32 cellular contexts compared by ENCODE assay signal in the genomic region with DNA sequence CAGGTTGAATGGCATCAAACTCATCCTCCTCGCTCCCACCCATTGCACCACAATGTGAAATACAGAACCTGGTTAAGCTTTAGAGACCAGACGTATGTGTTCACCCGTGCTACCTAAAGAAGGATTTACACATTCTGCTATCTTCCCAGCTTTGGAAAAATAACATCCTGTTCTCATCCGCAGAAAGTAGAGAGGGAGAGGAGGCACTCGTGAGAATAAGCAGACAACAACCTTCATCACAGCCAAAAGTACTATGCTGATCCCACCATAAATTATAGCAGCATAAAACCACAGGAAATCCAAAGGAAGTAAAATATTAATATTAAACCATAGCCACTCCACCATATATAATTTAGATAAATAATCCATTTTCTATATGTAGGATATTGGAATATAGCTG.
"Had no signal": no experiment of that assay in that cellular context is flagged by ENCODE, and none has a peak within 500 bp of the region (broad histone marks: within the 10 kb centered on the region; RNA-seq: fewer than 3 reads in every experiment).

No MANE protein-coding gene starts in this region.

- H3K36me3 ChIP-seq: adrenal gland, ascending aorta, breast epithelium, cardiac muscle cell, colonic mucosa, esophagus squamous epithelium had no signal

- DNase-seq: activated CD4-positive, alpha-beta memory T cell treated with anti-CD3 and anti-CD28 coated beads for 36 hours; activated CD4-positive, alpha-beta T cell treated with anti-CD3 and anti-CD28 coated beads for 36 hours; activated CD4-positive, alpha-beta T cell treated with anti-CD3 and anti-CD28 coated beads, Interleukin-2, amount 10 ng/mL, durations not matched to agents 24 days and 14 days; activated CD4-positive, CD25-positive, alpha-beta regulatory T cell; activated CD4-positive, CD25-positive, alpha-beta regulatory T cell treated with anti-CD3 and anti-CD28 coated beads, Interleukin-2, amount 50 U/mL, for 72 hours; activated CD8-positive, alpha-beta memory T cell treated with anti-CD3 and anti-CD28 coated beads, Interleukin-2, amount 10 ng/mL, durations not matched to agents 7 days and 5 days; activated CD8-positive, alpha-beta memory T cell treated with anti-CD3 and anti-CD28 coated beads, Interleukin-2, amount 50 U/mL, for 4 hours; activated CD8-positive, alpha-beta T cell treated with anti-CD3 and anti-CD28 coated beads, Interleukin-2, amount 10 ng/mL, durations not matched to agents 7 days and 5 days; activated effector memory CD4-positive, alpha-beta T cell treated with anti-CD3 and anti-CD28 coated beads, Interleukin-2, amount 50 U/mL, for 16 hours; activated naive CD4-positive, alpha-beta T cell treated with anti-CD3 and anti-CD28 coated beads for 36 hours; activated naive CD8-positive, alpha-beta T cell treated with anti-CD3 and anti-CD28 coated beads for 36 hours; activated naive CD8-positive, alpha-beta T cell treated with anti-CD3 and anti-CD28 coated beads, Interleukin-2, amount 50 U/mL, for 24 hours; activated T-cell treated with anti-CD3 and anti-CD28 coated beads, Interleukin-2, amount 50 U/mL, for 1 hour; activated T-cell treated with anti-CD3 and anti-CD28 coated beads, Interleukin-2, amount 50 U/mL, for 48 hours; adrenal gland; central memory CD4-positive, alpha-beta T cell; cerebellar nuclear complex; colonic mucosa; effector CD8-positive, alpha-beta T cell; esophagus squamous epithelium; foreskin fibroblast; head of caudate nucleus; T-helper 1 cell; T-helper 17 cell had no signal

- H3K4me1 Mint-ChIP-seq: activated CD4-positive, alpha-beta T cell treated with anti-CD3 and anti-CD28 coated beads for 36 hours; activated CD4-positive, alpha-beta T cell treated with anti-CD3 and anti-CD28 coated beads, Interleukin-2, amount 10 ng/mL, durations not matched to agents 24 days and 14 days; activated CD8-positive, alpha-beta memory T cell treated with anti-CD3 and anti-CD28 coated beads, Interleukin-2, amount 10 ng/mL, durations not matched to agents 7 days and 5 days; activated naive CD4-positive, alpha-beta T cell treated with anti-CD3 and anti-CD28 coated beads, Interleukin-2, amount 50 U/mL, for 24 hours; activated naive CD8-positive, alpha-beta T cell treated with anti-CD3 and anti-CD28 coated beads for 36 hours; activated naive CD8-positive, alpha-beta T cell treated with anti-CD3 and anti-CD28 coated beads, Interleukin-2, amount 50 U/mL, for 24 hours; T-helper 17 cell had no signal

- H3K9me3 ChIP-seq: adrenal gland, colonic mucosa had no signal

- H3K27ac Mint-ChIP-seq: activated CD4-positive, alpha-beta memory T cell treated with anti-CD3 and anti-CD28 coated beads for 36 hours; activated CD4-positive, alpha-beta T cell treated with anti-CD3 and anti-CD28 coated beads for 36 hours; activated CD4-positive, alpha-beta T cell treated with anti-CD3 and anti-CD28 coated beads, Interleukin-2, amount 10 ng/mL, durations not matched to agents 24 days and 14 days; activated CD8-positive, alpha-beta memory T cell treated with anti-CD3 and anti-CD28 coated beads, Interleukin-2, amount 10 ng/mL, durations not matched to agents 7 days and 5 days; activated CD8-positive, alpha-beta T cell treated with anti-CD3 and anti-CD28 coated beads, Interleukin-2, amount 10 ng/mL, durations not matched to agents 7 days and 5 days; activated naive CD4-positive, alpha-beta T cell treated with anti-CD3 and anti-CD28 coated beads for 36 hours; activated naive CD4-positive, alpha-beta T cell treated with anti-CD3 and anti-CD28 coated beads, Interleukin-2, amount 50 U/mL, for 24 hours; activated naive CD8-positive, alpha-beta T cell treated with anti-CD3 and anti-CD28 coated beads for 36 hours; activated naive CD8-positive, alpha-beta T cell treated with anti-CD3 and anti-CD28 coated beads, Interleukin-2, amount 50 U/mL, for 24 hours; activated T-helper 1 cell treated with anti-CD3 and anti-CD28 coated beads, Interleukin-12 subunit alpha, Interleukin-12 subunit beta, Interleukin-2, Interleukin-4 antibody, amounts not matched to agents 30 ng/mL and 10 ng/mL and 1 ng/mL, durations not matched to agents 14 hours and 24 hours and 36 hours; activated T-helper 2 cell treated with anti-CD3 and anti-CD28 coated beads, Interferon-gamma antibody, Interleukin-2, Interleukin-4, amounts not matched to agents 10 μg/mL and 5 μg/mL and 100 μg/mL, durations not matched to agents 14 hours and 24 hours and 36 hours; brain had no signal

- ATAC-seq: activated CD4-positive, alpha-beta T cell treated with anti-CD3 and anti-CD28 coated beads for 36 hours; activated CD8-positive, alpha-beta memory T cell treated with anti-CD3 and anti-CD28 coated beads, Interleukin-2, amount 10 ng/mL, durations not matched to agents 7 days and 5 days; activated CD8-positive, alpha-beta T cell treated with anti-CD3 and anti-CD28 coated beads, Interleukin-2, amount 10 ng/mL, durations not matched to agents 7 days and 5 days; activated naive CD8-positive, alpha-beta T cell treated with anti-CD3 and anti-CD28 coated beads, Interleukin-2, amount 50 U/mL, for 24 hours; T-helper 17 cell had no signal

- H3K27ac ChIP-seq: adrenal gland, ascending aorta, breast epithelium, cardiac muscle cell, colonic mucosa, epithelial cell of prostate, esophagus squamous epithelium had no signal

- H3K27me3 Mint-ChIP-seq: activated CD4-positive, alpha-beta memory T cell treated with anti-CD3 and anti-CD28 coated beads for 36 hours; activated CD4-positive, alpha-beta T cell treated with anti-CD3 and anti-CD28 coated beads for 36 hours; activated CD8-positive, alpha-beta memory T cell treated with anti-CD3 and anti-CD28 coated beads, Interleukin-2, amount 10 ng/mL, durations not matched to agents 7 days and 5 days; activated naive CD4-positive, alpha-beta T cell treated with anti-CD3 and anti-CD28 coated beads, Interleukin-2, amount 50 U/mL, for 24 hours; activated naive CD8-positive, alpha-beta T cell treated with anti-CD3 and anti-CD28 coated beads for 36 hours; activated naive CD8-positive, alpha-beta T cell treated with anti-CD3 and anti-CD28 coated beads, Interleukin-2, amount 50 U/mL, for 24 hours; T-helper 17 cell had no signal

- H3K4me3 Mint-ChIP-seq: activated CD4-positive, alpha-beta memory T cell treated with anti-CD3 and anti-CD28 coated beads for 36 hours; activated CD4-positive, alpha-beta T cell treated with anti-CD3 and anti-CD28 coated beads for 36 hours; activated CD4-positive, alpha-beta T cell treated with anti-CD3 and anti-CD28 coated beads, Interleukin-2, amount 10 ng/mL, durations not matched to agents 24 days and 14 days; activated CD8-positive, alpha-beta memory T cell treated with anti-CD3 and anti-CD28 coated beads, Interleukin-2, amount 10 ng/mL, durations not matched to agents 7 days and 5 days; activated CD8-positive, alpha-beta T cell treated with anti-CD3 and anti-CD28 coated beads, Interleukin-2, amount 10 ng/mL, durations not matched to agents 7 days and 5 days; activated naive CD4-positive, alpha-beta T cell treated with anti-CD3 and anti-CD28 coated beads for 36 hours; activated naive CD4-positive, alpha-beta T cell treated with anti-CD3 and anti-CD28 coated beads, Interleukin-2, amount 50 U/mL, for 24 hours; activated naive CD8-positive, alpha-beta T cell treated with anti-CD3 and anti-CD28 coated beads for 36 hours; activated naive CD8-positive, alpha-beta T cell treated with anti-CD3 and anti-CD28 coated beads, Interleukin-2, amount 50 U/mL, for 24 hours; activated T-helper 1 cell treated with anti-CD3 and anti-CD28 coated beads, Interleukin-12 subunit alpha, Interleukin-12 subunit beta, Interleukin-2, Interleukin-4 antibody, amounts not matched to agents 30 ng/mL and 10 ng/mL and 1 ng/mL, durations not matched to agents 14 hours and 24 hours and 36 hours; brain; T-helper 17 cell had no signal

- H3K36me3 Mint-ChIP-seq: activated CD4-positive, alpha-beta memory T cell treated with anti-CD3 and anti-CD28 coated beads for 36 hours; activated CD8-positive, alpha-beta memory T cell treated with anti-CD3 and anti-CD28 coated beads, Interleukin-2, amount 10 ng/mL, durations not matched to agents 7 days and 5 days had no signal

- H3K4me3 ChIP-seq: adrenal gland, ascending aorta, breast epithelium, cardiac muscle cell, colonic mucosa, esophagus squamous epithelium had no signal

- H3K27me3 ChIP-seq: adrenal gland, ascending aorta, breast epithelium, cardiac muscle cell, colonic mucosa, esophagus squamous epithelium had no signal

- H3K9me3 Mint-ChIP-seq: activated naive CD8-positive, alpha-beta T cell treated with anti-CD3 and anti-CD28 coated beads for 36 hours; activated T-helper 1 cell treated with anti-CD3 and anti-CD28 coated beads, Interleukin-12 subunit alpha, Interleukin-12 subunit beta, Interleukin-2, Interleukin-4 antibody, amounts not matched to agents 30 ng/mL and 10 ng/mL and 1 ng/mL, durations not matched to agents 14 hours and 24 hours and 36 hours; activated T-helper 2 cell treated with anti-CD3 and anti-CD28 coated beads, Interferon-gamma antibody, Interleukin-2, Interleukin-4, amounts not matched to agents 10 μg/mL and 5 μg/mL and 100 μg/mL, durations not matched to agents 14 hours and 24 hours and 36 hours had no signal

- H3K4me1 ChIP-seq: adrenal gland, ascending aorta, breast epithelium, colonic mucosa had no signal
